In the genomic region with DNA sequence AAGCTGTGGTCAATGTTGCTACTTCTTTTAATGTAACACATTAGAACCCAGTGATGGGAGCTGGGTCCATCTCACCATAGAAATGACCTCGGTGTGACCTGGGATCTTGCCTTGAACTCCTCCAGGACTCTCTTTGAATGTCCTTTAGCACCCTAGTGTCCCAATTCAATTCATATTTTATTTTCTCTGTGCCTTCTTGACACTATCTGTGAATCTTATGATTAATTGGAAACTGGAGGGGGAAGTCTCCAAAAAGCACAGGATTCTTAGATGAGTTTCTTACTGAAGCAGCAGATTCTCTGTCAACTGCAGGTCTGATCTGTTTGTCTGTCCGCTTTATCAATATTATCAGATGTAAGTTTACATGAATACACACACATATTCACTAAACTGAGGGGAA, we compare ENCODE assay signal across 23 cellular contexts. TPM values are rescaled to one million over a fixed set of nuclear protein-coding genes. Genes with fewer than 3 reads are reported as not detected.
DNase-seq lines count a peak whose midpoint lies in the region; ATAC-seq and TF ChIP-seq lines count a peak whose summit lies in the region.
"Had no signal": no experiment of that assay in that cellular context is flagged by ENCODE, and none has a peak within 500 bp of the region (broad histone marks: within the 10 kb centered on the region; RNA-seq: fewer than 3 reads in every experiment).

No MANE protein-coding gene starts in this region.

- H3K4me3 ChIP-seq in ACC112 (ENCODE audit: low read depth, low read length) (peak overlapping the region; percentile 78), neutrophil (ENCODE audit: low read depth in 1 of 2, low read length in 1 of 2) (peak overlapping the region; percentile 44 to 58)
- H3K4me3 ChIP-seq: ovary, right atrium auricular region had no signal

- no peaks in the 10 kb centered on the region for H3K9me3 ChIP-seq in neutrophil
- H3K9me3 ChIP-seq: ovary, right atrium auricular region, stomach had no signal

- peak overlapping the region; percentile 74 for H3K27ac ChIP-seq in ACC112 (ENCODE audit: low read depth, low read length)
- peak overlapping the region; percentile 89 for H3K27ac ChIP-seq in neutrophil
- H3K27ac ChIP-seq: foreskin keratinocyte, ovary, right atrium auricular region had no signal

- peaks cover 9% of the 10 kb centered on the region for H3K36me3 Mint-ChIP-seq in activated CD4-positive, alpha-beta T cell treated with anti-CD3 and anti-CD28 coated beads for 36 hours (ENCODE audit: low read depth)
- H3K36me3 Mint-ChIP-seq in activated T-helper 17 cell treated with anti-CD3 and anti-CD28 coated beads, Interleukin-2, amount 50 U/mL, for 72 hours (ENCODE audit: low read depth), result no peaks in the 10 kb centered on the region

- peak overlapping the region; percentile 36 for H2AFZ ChIP-seq in ACC112 (ENCODE audit: low read length, unreplicated experiment)

- ATAC-seq in activated CD4-positive, alpha-beta T cell treated with anti-CD3 and anti-CD28 coated beads for 36 hours, result no peak
- no peak for ATAC-seq in activated T-helper 17 cell treated with anti-CD3 and anti-CD28 coated beads, Interleukin-2, amount 50 U/mL, for 72 hours (replicated peaks)
- no peak for ATAC-seq in GM18868 (IDR thresholded peaks at IDR 0.05; ENCODE audit: unreplicated experiment)
- ATAC-seq: HepG2 had no signal

- H3K36me3 ChIP-seq in ACC112 (ENCODE audit: insufficient read depth, low read length) (peaks cover 11% of the 10 kb centered on the region; the same call in 1 of the 2 replicates), neutrophil (no peaks in the 10 kb centered on the region)
- H3K36me3 ChIP-seq: ovary, right atrium auricular region, stomach had no signal

- peak overlapping the region; percentile 69 for H3K4me3 Mint-ChIP-seq in activated CD4-positive, alpha-beta T cell treated with anti-CD3 and anti-CD28 coated beads for 36 hours
- H3K4me3 Mint-ChIP-seq in activated T-helper 17 cell treated with anti-CD3 and anti-CD28 coated beads, Interleukin-2, amount 50 U/mL, for 72 hours, result peak overlapping the region; percentile 49
- H3K4me3 Mint-ChIP-seq: H9; naive thymus-derived CD4-positive, alpha-beta T cell had no signal

- H3K4me1 Mint-ChIP-seq in activated CD4-positive, alpha-beta T cell treated with anti-CD3 and anti-CD28 coated beads for 36 hours, result peaks cover 47% of the 10 kb centered on the region
- H3K4me1 Mint-ChIP-seq in activated T-helper 17 cell treated with anti-CD3 and anti-CD28 coated beads, Interleukin-2, amount 50 U/mL, for 72 hours, result peaks cover 9% of the 10 kb centered on the region

- TF ChIP-seq CTCF in neutrophil (IDR thresholded peaks at IDR 0.05), result no peak

- H3K27me3 ChIP-seq in ACC112 (ENCODE audit: insufficient read depth, low read length) (no peaks in the 10 kb centered on the region), neutrophil (no peaks in the 10 kb centered on the region)
- H3K27me3 ChIP-seq: foreskin keratinocyte, ovary, right atrium auricular region, stomach had no signal

- POLR2A ChIA-PET in activated CD4-positive, alpha-beta T cell treated with anti-CD3 and anti-CD28 coated beads for 36 hours (lab: Charles Lee), result no interaction called here

- H3K9me3 Mint-ChIP-seq in activated CD4-positive, alpha-beta T cell treated with anti-CD3 and anti-CD28 coated beads for 36 hours (ENCODE audit: low read depth), result peaks cover 6% of the 10 kb centered on the region
- H3K9me3 Mint-ChIP-seq in activated T-helper 17 cell treated with anti-CD3 and anti-CD28 coated beads, Interleukin-2, amount 50 U/mL, for 72 hours, result no peaks in the 10 kb centered on the region
- H3K9me3 Mint-ChIP-seq: H9 had no signal

- peaks cover 66% of the 10 kb centered on the region for H3K4me1 ChIP-seq in ACC112 (ENCODE audit: control insufficient read depth, insufficient read depth, low read length, unreplicated experiment)
- H3K4me1 ChIP-seq in neutrophil (ENCODE audit: control insufficient read depth in 1 of 2, insufficient read depth in 1 of 2, low read depth in 1 of 2, low read length in 1 of 2), result peaks cover 90 to 95% of the 10 kb centered on the region in 2 experiments

- no peak for DNase-seq in activated CD4-positive, alpha-beta T cell treated with anti-CD3 and anti-CD28 coated beads for 36 hours
- DNase-seq in activated CD4-positive, alpha-beta T cell treated with anti-CD3 and anti-CD28 coated beads, Interleukin-2, amount 50 U/mL, for 48 hours, result no peak
- no peak for DNase-seq in hippocampal formation (lab: John Stamatoyannopoulos, UW)
- no peak for DNase-seq in UCSD-AML1 (lab: John Stamatoyannopoulos, UW; ENCODE audit: unreplicated experiment)
- DNase-seq: activated effector memory CD4-positive, alpha-beta T cell treated with anti-CD3 and anti-CD28 coated beads, Interleukin-2, amount 50 U/mL, for 16 hours; COR-L47; DMS79 treated with DMSO at 0.1 percent for 48 hours; effector memory CD4-positive, alpha-beta T cell; H9; NCI-H1105; NCI-H1930; ovary; RPMI8226; stomach had no signal

- peaks cover 34% of the 10 kb centered on the region for H3K79me2 ChIP-seq in ACC112 (ENCODE audit: control insufficient read depth, insufficient read depth, low read length, unreplicated experiment)

- no peaks in the 10 kb centered on the region for H3K27me3 Mint-ChIP-seq in activated CD4-positive, alpha-beta T cell treated with anti-CD3 and anti-CD28 coated beads for 36 hours
- peaks cover 3% of the 10 kb centered on the region for H3K27me3 Mint-ChIP-seq in activated T-helper 17 cell treated with anti-CD3 and anti-CD28 coated beads, Interleukin-2, amount 50 U/mL, for 72 hours

- intact Hi-C loops in activated CD4-positive, alpha-beta T cell treated with anti-CD3 and anti-CD28 coated beads for 36 hours (cut with DNase I, micrococcal nuclease), result loop anchor here (1.0 to 5.0 kb wide), 5 partner anchors 25 to 858 kb away; no protein-coding TSS in a partner anchor

- H3K27ac Mint-ChIP-seq in activated CD4-positive, alpha-beta T cell treated with anti-CD3 and anti-CD28 coated beads for 36 hours, result peak overlapping the region; percentile 70
- H3K27ac Mint-ChIP-seq in activated T-helper 17 cell treated with anti-CD3 and anti-CD28 coated beads, Interleukin-2, amount 50 U/mL, for 72 hours, result peak overlapping the region; percentile 58
- H3K27ac Mint-ChIP-seq: H9 had no signal

- CTCF ChIA-PET in activated CD4-positive, alpha-beta T cell treated with anti-CD3 and anti-CD28 coated beads for 36 hours (lab: Charles Lee), result interaction anchor here (0.8 to 1.9 kb wide), 5 partner anchors 22 to 72 kb away, joined by 3 to 7 read pairs (median 4); no protein-coding TSS in a partner anchor

RNA-seq across cellular contexts. Expression of a gene that starts 0.5 kb away (rescaled TPM):
- 1 to 10 TPM; 4.1 to 4.8 TPM for total RNA-seq in activated CD4-positive, alpha-beta T cell treated with anti-CD3 and anti-CD28 coated beads for 36 hours
- total RNA-seq in activated T-helper 17 cell treated with anti-CD3 and anti-CD28 coated beads, Interleukin-2, amount 50 U/mL, for 72 hours, result 1 to 10 TPM in 1 of 2 donors, under 1 TPM in 1; 0.71 to 1.5 TPM
- total RNA-seq: foreskin keratinocyte, H9, HepG2, LHCN-M2 had no signal

RNA-seq across cellular contexts. Expression of a gene that starts 38.7 kb away (rescaled TPM):
- total RNA-seq in activated CD4-positive, alpha-beta T cell treated with anti-CD3 and anti-CD28 coated beads for 36 hours, result not detected
- total RNA-seq in activated T-helper 17 cell treated with anti-CD3 and anti-CD28 coated beads, Interleukin-2, amount 50 U/mL, for 72 hours, result not detected
- total RNA-seq: foreskin keratinocyte; H9; HepG2; LHCN-M2; naive thymus-derived CD4-positive, alpha-beta T cell had no signal
